Comparison of ENCODE assay signal across 10 cellular contexts in genomic region chr2:188478724-188479123, GRCh38.
DNase-seq lines count a peak whose midpoint lies in the region; ATAC-seq and TF ChIP-seq lines count a peak whose summit lies in the region.
"Had no signal": no experiment of that assay in that cellular context is flagged by ENCODE, and none has a peak within 500 bp of the region (broad histone marks: within the 10 kb centered on the region; RNA-seq: fewer than 3 reads in every experiment).

No MANE protein-coding gene starts in this region.

- H3K36me3 Mint-ChIP-seq in GM23338 (ENCODE audit: low read depth) = peaks cover 2% of the 10 kb centered on the region; the same call in 1 of the 3 replicates
- H3K36me3 Mint-ChIP-seq: activated CD4-positive, alpha-beta memory T cell treated with anti-CD3 and anti-CD28 coated beads for 36 hours had no signal

- peak overlapping the region; percentile 83 for H3K27ac Mint-ChIP-seq in GM23338
- H3K27ac Mint-ChIP-seq: activated CD4-positive, alpha-beta memory T cell treated with anti-CD3 and anti-CD28 coated beads for 36 hours had no signal

- no peaks in the 10 kb centered on the region for H3K9me3 ChIP-seq in ovary
- H3K9me3 ChIP-seq in left lung = peaks cover 0 to 2% of the 10 kb centered on the region in 2 donors

- H3K36me3 ChIP-seq in GM23338 (ENCODE audit: insufficient read depth) (no peaks in the 10 kb centered on the region), kidney epithelial cell (ENCODE audit: control insufficient read depth, insufficient read depth, low read length) (no peaks in the 10 kb centered on the region), ovary (no peaks in the 10 kb centered on the region), left lung (no peaks in the 10 kb centered on the region)

- peaks cover 3% of the 10 kb centered on the region for H3K27me3 Mint-ChIP-seq in GM23338 (ENCODE audit: insufficient read depth, low read depth, poor library complexity)

- peak overlapping the region; percentile 6; the same call in 1 of the 3 replicates for H3K4me3 Mint-ChIP-seq in GM23338
- H3K4me3 Mint-ChIP-seq: activated CD4-positive, alpha-beta memory T cell treated with anti-CD3 and anti-CD28 coated beads for 36 hours had no signal

- peaks cover 53% of the 10 kb centered on the region for H3K79me2 ChIP-seq in GM23338 (replicated peaks; ENCODE audit: insufficient read depth)

- 76 to 89% (median 85%) methylated on average over 1 of the region's 1 CpG for WGBS in ovary, 3 donors

- H3K4me1 ChIP-seq in GM23338 (ENCODE audit: insufficient read depth) (peaks cover 51% of the 10 kb centered on the region), ovary (ENCODE audit: insufficient read depth) (no peaks in the 10 kb centered on the region), left lung (no peaks in the 10 kb centered on the region)

- H3K4me3 ChIP-seq in GM23338 = no peak overlapping the region
- H3K4me3 ChIP-seq in kidney epithelial cell (ENCODE audit: low read depth, low read length) = no peak overlapping the region
- no peak overlapping the region for H3K4me3 ChIP-seq in ovary
- no peak overlapping the region for H3K4me3 ChIP-seq in left lung

- H3K27me3 ChIP-seq in GM23338 (ENCODE audit: insufficient read depth) (no peaks in the 10 kb centered on the region), kidney epithelial cell (ENCODE audit: control insufficient read depth, insufficient read depth, low read length) (no peaks in the 10 kb centered on the region), ovary (no peaks in the 10 kb centered on the region), left lung (no peaks in the 10 kb centered on the region)

- H2AFZ ChIP-seq in GM23338 = no peak overlapping the region

- peaks cover 49% of the 10 kb centered on the region for H3K4me1 Mint-ChIP-seq in GM23338

- peak; percentile 93 for ATAC-seq in GM18909 (IDR thresholded peaks at IDR 0.05; ENCODE audit: poor library complexity, unreplicated experiment)
- ATAC-seq in GM23338 = peak; percentile 83
- ATAC-seq in HG03521 (IDR thresholded peaks at IDR 0.05; ENCODE audit: unreplicated experiment) = peak; percentile 85
- no peak for ATAC-seq in left lung

- TF ChIP-seq POLR2A in ovary (IDR thresholded peaks at IDR 0.05) = no peak

- H3K27ac ChIP-seq in GM23338 (ENCODE audit: low read depth) (peak overlapping the region; percentile 14; the same call in 1 of the 2 replicates), ovary (no peak overlapping the region), left lung (no peak overlapping the region)

- H3K4me2 ChIP-seq in GM23338 = peak overlapping the region; percentile 2; the same call in 1 of the 2 replicates

- intact Hi-C loops in ovary (cut with DNase I) = no loop called here
- intact Hi-C loops in left lung (cut with DNase I) = no loop called here

- peak; percentile 52 for DNase-seq in GM23338 (ENCODE audit: low spot score)
- DNase-seq in kidney epithelial cell (ENCODE audit: low read depth) = peak; percentile 54
- DNase-seq in NOMO-1 (lab: John Stamatoyannopoulos, UW; ENCODE audit: unreplicated experiment in 2 of 2) = no peak
- DNase-seq in ovary = no peak
- DNase-seq in left lung = no peak
- no peak for DNase-seq in NCI-H1694 (lab: John Stamatoyannopoulos, UW)
- DNase-seq: activated CD4-positive, alpha-beta memory T cell treated with anti-CD3 and anti-CD28 coated beads for 36 hours; effector memory CD4-positive, alpha-beta T cell had no signal

- TF ChIP-seq CTCF in GM23338 (conservative IDR thresholded peaks at IDR 0.05; ENCODE audit: low read depth in 2 of 2) (no peak), kidney epithelial cell (IDR thresholded peaks at IDR 0.05; ENCODE audit: insufficient read depth, low read length, poor library complexity, severe bottlenecking) (no peak), ovary (IDR thresholded peaks at IDR 0.05) (no peak), left lung (IDR thresholded peaks at IDR 0.05) (no peak)

- H3K9me3 Mint-ChIP-seq in GM23338 = no peaks in the 10 kb centered on the region
- H3K9me3 Mint-ChIP-seq: activated CD4-positive, alpha-beta memory T cell treated with anti-CD3 and anti-CD28 coated beads for 36 hours had no signal

- H3F3A ChIP-seq in GM23338 (replicated peaks; ENCODE audit: low read depth) = no peaks in the 10 kb centered on the region

- no peak for TF ChIP-seq EP300 in ovary (IDR thresholded peaks at IDR 0.05)

- H4K20me1 ChIP-seq in GM23338 (replicated peaks; ENCODE audit: insufficient read depth) = 0 out of 2 replicates have a peak, but pooled peaks cover 2% of the 10 kb centered on the region

- H3K9me2 ChIP-seq in GM23338 (ENCODE audit: insufficient read depth) = peaks cover under 1% of the 10 kb centered on the region; the same call in 1 of the 2 replicates

TF ChIP-seq in GM23338, 12 proteins besides CTCF, POLR2A, EP300 and RAD21:
- TF ChIP-seq ZNF331 (CRISPR knock-in tag; IDR thresholded peaks at IDR 0.05; ENCODE audit: low read depth) = no peak
- TF ChIP-seq ETS1 (IDR thresholded peaks at IDR 0.05) = no peak
- TF ChIP-seq NANOG (IDR thresholded peaks at IDR 0.05; ENCODE audit: borderline replicate concordance) = 0 out of 2 replicates have a peak, but pooled peaks have one; percentile 20

Comparison
In these comparisons a context has a peak if more than half of its experiments do, and no peak if none do; other contexts are left out.
1. DNase-seq: peak in GM23338 (single experiment) and kidney epithelial cell (single experiment); none in NOMO-1 (0 of 2), ovary (0 of 5), left lung (0 of 2) and NCI-H1694 (single experiment).